8 cellular contexts compared by ENCODE assay signal in the genomic region with DNA sequence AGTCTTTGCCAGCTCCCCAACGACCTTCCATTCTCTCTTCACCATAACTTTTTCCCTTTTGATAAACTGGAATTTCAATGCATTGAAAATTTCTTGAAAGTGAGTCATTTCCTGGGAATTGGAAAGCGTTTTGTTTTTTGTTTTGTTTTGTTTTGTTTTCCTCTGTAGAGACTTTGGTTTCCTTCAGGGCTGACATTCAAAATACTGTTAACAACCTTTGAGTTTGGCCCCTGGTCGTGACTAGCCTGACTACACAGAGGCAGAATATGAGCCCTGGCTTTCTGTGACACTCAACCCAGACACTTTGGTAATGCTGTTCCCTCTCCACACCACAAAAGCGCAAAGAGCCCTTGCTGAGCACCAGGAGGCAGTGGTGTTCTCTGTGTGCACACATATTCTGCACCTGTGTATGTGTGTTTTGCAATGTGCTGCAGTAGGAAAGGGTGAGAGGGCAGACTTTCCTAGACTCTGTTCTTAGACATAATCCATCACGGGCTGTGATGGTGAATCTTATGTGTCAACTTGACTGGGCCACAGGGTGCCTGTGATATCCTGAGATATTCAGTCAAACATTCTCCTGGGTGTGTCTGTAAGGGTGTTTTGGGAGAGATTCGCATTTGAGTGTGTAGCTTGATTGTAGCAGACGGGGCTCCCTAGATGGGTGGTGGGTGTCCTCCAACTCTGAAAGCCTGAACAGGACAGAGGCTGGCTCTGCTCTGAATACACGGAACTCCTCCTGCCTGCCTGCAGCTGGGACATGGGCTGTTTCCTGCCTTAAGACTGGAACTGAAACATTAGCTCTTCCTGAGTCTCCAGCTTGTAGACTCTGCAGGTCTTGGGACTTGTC.
DNase-seq lines count a peak whose midpoint lies in the region; ATAC-seq and TF ChIP-seq lines count a peak whose summit lies in the region.

No MANE protein-coding gene starts in this region.

- no peaks in the 10 kb centered on the region for H3K27me3 Mint-ChIP-seq in T-helper 2 cell treated with Interferon-gamma antibody and Interleukin-4, amounts not matched to agents 5 μg/mL and 100 μg/mL, for 36 hours (ENCODE audit: low read depth)

- H3K4me3 ChIP-seq in DND-41 (ENCODE audit: low read depth in 1 of 2, low read length in 2 of 2) = no peak overlapping the region
- no peak overlapping the region for H3K4me3 ChIP-seq in fibroblast of mammary gland (ENCODE audit: control insufficient read depth, low read depth, low read length)
- H3K4me3 ChIP-seq in retinal pigment epithelial cell (ENCODE audit: low read length) = no peak overlapping the region

- no peaks in the 10 kb centered on the region for H3K9me3 ChIP-seq in DND-41 (ENCODE audit: insufficient read depth, low read length, severe bottlenecking)

- in situ Hi-C loops in KBM-7 (cut with MboI; ENCODE audit: low pct_unique_long_range_greater_than_20kb, low sequenced_read_pairs) = no loop called here

- no peaks in the 10 kb centered on the region for H3K27me3 ChIP-seq in DND-41 (ENCODE audit: insufficient read depth, low read length, poor library complexity)

- no peak overlapping the region for H3K4me3 Mint-ChIP-seq in T-helper 2 cell treated with Interferon-gamma antibody and Interleukin-4, amounts not matched to agents 5 μg/mL and 100 μg/mL, for 36 hours

- ATAC-seq in DND-41 (ENCODE audit: insufficient read depth, low read depth) = peak; percentile 92
- ATAC-seq in GM19452 (IDR thresholded peaks at IDR 0.05; ENCODE audit: unreplicated experiment) = peak; percentile 55

- peaks cover 14% of the 10 kb centered on the region for H3K4me1 Mint-ChIP-seq in T-helper 2 cell treated with Interferon-gamma antibody and Interleukin-4, amounts not matched to agents 5 μg/mL and 100 μg/mL, for 36 hours (ENCODE audit: low read depth)

- H3K4me2 ChIP-seq in DND-41 (ENCODE audit: insufficient read depth, low read length) = no peak overlapping the region

- no peaks in the 10 kb centered on the region for H3K9me3 Mint-ChIP-seq in T-helper 2 cell treated with Interferon-gamma antibody and Interleukin-4, amounts not matched to agents 5 μg/mL and 100 μg/mL, for 36 hours

- TF ChIP-seq CTCF in DND-41 (IDR thresholded peaks at IDR 0.05; ENCODE audit: borderline replicate concordance, extremely low read depth, low read length, poor library complexity, severe bottlenecking) (peak; percentile 80), fibroblast of mammary gland (conservative IDR thresholded peaks at IDR 0.05; ENCODE audit: control insufficient read depth, insufficient read depth, low read depth, low read length) (peak; percentile 87), retinal pigment epithelial cell (conservative IDR thresholded peaks at IDR 0.05; ENCODE audit: low read depth, low read length) (peak; percentile 94)

- DNase-seq in DND-41 (peak; percentile 42), KBM-7 (peak; percentile 16), fibroblast of mammary gland (ENCODE audit: low read depth) (peak; percentile 71), retinal pigment epithelial cell (ENCODE audit: low read depth) (peak; percentile 39), GOT3 (lab: John Stamatoyannopoulos, UW) (no peak), NCI-H1436 (lab: John Stamatoyannopoulos, UW) (no peak)
- DNase-seq in T-helper 2 cell treated with Interferon-gamma antibody and Interleukin-4, amounts not matched to agents 5 μg/mL and 100 μg/mL, for 36 hours (ENCODE audit: low spot score) = peak; percentile 54

- no peaks in the 10 kb centered on the region for H3K4me1 ChIP-seq in DND-41 (ENCODE audit: insufficient read depth, low read length)

- H3K27ac ChIP-seq in DND-41 (ENCODE audit: low read length) = no peak overlapping the region

- H3K36me3 ChIP-seq in DND-41 (ENCODE audit: insufficient read depth, low read length) = no peaks in the 10 kb centered on the region

- no peaks in the 10 kb centered on the region for H3K79me2 ChIP-seq in DND-41 (ENCODE audit: insufficient read depth, low read length)

- H4K20me1 ChIP-seq in DND-41 (ENCODE audit: insufficient read depth, low read length) = no peaks in the 10 kb centered on the region

- H2AFZ ChIP-seq in DND-41 (ENCODE audit: low read depth, low read length) = no peak overlapping the region

- H3K9ac ChIP-seq in DND-41 (ENCODE audit: low read depth, low read length) = no peak overlapping the region

- no peaks in the 10 kb centered on the region for H3K36me3 Mint-ChIP-seq in T-helper 2 cell treated with Interferon-gamma antibody and Interleukin-4, amounts not matched to agents 5 μg/mL and 100 μg/mL, for 36 hours (ENCODE audit: low read depth)

- H3K27ac Mint-ChIP-seq in T-helper 2 cell treated with Interferon-gamma antibody and Interleukin-4, amounts not matched to agents 5 μg/mL and 100 μg/mL, for 36 hours = no peak overlapping the region

Comparison
In these comparisons a context has a peak if more than half of its experiments do, and no peak if none do; other contexts are left out.
1. DNase-seq: peak in DND-41 (single experiment), KBM-7 (single experiment), T-helper 2 cell treated with Interferon-gamma antibody and Interleukin-4, amounts not matched to agents 5 μg/mL and 100 μg/mL, for 36 hours (single experiment), fibroblast of mammary gland (single experiment) and retinal pigment epithelial cell (single experiment); none in GOT3 (single experiment) and NCI-H1436 (single experiment).
2. Peak in every context shown above with its lines, with median percentiles within 50 percentile points of each other: CTCF ChIP-seq.